In the genomic region with DNA sequence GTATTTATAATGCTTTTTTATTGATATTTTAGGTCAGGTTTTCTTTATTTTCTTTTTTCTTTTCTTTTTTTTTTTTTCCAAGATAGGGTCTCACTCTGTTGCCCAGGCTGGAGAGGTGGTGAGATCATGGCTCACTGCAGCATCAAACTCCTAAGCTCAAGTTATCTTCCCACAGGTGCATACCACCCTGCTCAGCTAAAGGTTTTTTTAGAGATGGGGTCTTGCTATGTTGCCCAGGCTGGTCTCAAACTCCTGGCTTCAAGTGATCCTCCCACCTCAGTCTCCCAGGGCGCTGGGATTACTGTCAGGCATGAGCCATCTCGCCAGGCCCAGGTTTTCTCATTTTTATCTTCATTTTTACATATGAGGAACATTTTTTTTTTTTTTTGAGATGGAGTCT, we compare ENCODE assay signal across 1 cellular context.
TF ChIP-seq lines count a peak whose summit lies in the region.

No MANE protein-coding gene starts in this region.

TF ChIP-seq in HepG2, 621 proteins besides CTCF, POLR2A, EP300 and RAD21:
- no peak for TF ChIP-seq ZNF263 (CRISPR knock-in tag; IDR thresholded peaks at IDR 0.05)
- no peak for TF ChIP-seq TBL1XR1 (IDR thresholded peaks at IDR 0.05; ENCODE audit: borderline replicate concordance, low read length, partially characterized antibody)
- TF ChIP-seq ADNP (CRISPR knock-in tag; IDR thresholded peaks at IDR 0.05), result no peak
- TF ChIP-seq ZNF121 (CRISPR knock-in tag; IDR thresholded peaks at IDR 0.05), result peak; percentile 53; the same call in 1 of the 2 replicates
- no peak for TF ChIP-seq PHF8 (CRISPR knock-in tag; IDR thresholded peaks at IDR 0.05)
